ENCODE assay signal across 8 cellular contexts in genomic region chr17:21285164-21286065, GRCh38. TPM values are rescaled to one million over a fixed set of nuclear protein-coding genes. Genes with fewer than 3 reads are reported as not detected.
DNase-seq lines count a peak whose midpoint lies in the region; ATAC-seq, FAIRE-seq and TF ChIP-seq lines count a peak whose summit lies in the region.

No MANE protein-coding gene starts in this region.

- POLR2A ChIA-PET in activated CD4-positive, alpha-beta memory T cell treated with anti-CD3 and anti-CD28 coated beads for 36 hours (lab: Charles Lee), result interaction anchor here (0.7 to 4.1 kb wide), 2 partner anchors 9 to 242 kb away, joined by 3 to 27 read pairs; partner anchors contain the start of gene USP22

- H3K27me3 Mint-ChIP-seq in activated CD4-positive, alpha-beta memory T cell treated with anti-CD3 and anti-CD28 coated beads for 36 hours, result no peaks in the 10 kb centered on the region

- H3K4me1 Mint-ChIP-seq in activated CD4-positive, alpha-beta memory T cell treated with anti-CD3 and anti-CD28 coated beads for 36 hours (ENCODE audit: low read depth), result peaks cover 49% of the 10 kb centered on the region

- no peaks in the 10 kb centered on the region for H3K9me3 ChIP-seq in prostate gland

- 2% methylated on average over 16 of the region's 16 CpGs for WGBS in prostate gland

- peak overlapping the region; percentile 86 to 88 for H3K27ac ChIP-seq in prostate gland

- H3K36me3 ChIP-seq in prostate gland, result no peaks in the 10 kb centered on the region

- H3K9me3 Mint-ChIP-seq in activated CD4-positive, alpha-beta memory T cell treated with anti-CD3 and anti-CD28 coated beads for 36 hours, result no peaks in the 10 kb centered on the region

- peak; percentile 61 for FAIRE-seq in GM18507 (lab: Jason Lieb, UNC)

- H3K36me3 Mint-ChIP-seq in activated CD4-positive, alpha-beta memory T cell treated with anti-CD3 and anti-CD28 coated beads for 36 hours, result peaks cover 21% of the 10 kb centered on the region

- no peak for ATAC-seq in GM21576 (IDR thresholded peaks at IDR 0.05; ENCODE audit: unreplicated experiment)

- peak overlapping the region; percentile 98 for H3K4me3 Mint-ChIP-seq in activated CD4-positive, alpha-beta memory T cell treated with anti-CD3 and anti-CD28 coated beads for 36 hours

- CTCF ChIA-PET in activated CD4-positive, alpha-beta memory T cell treated with anti-CD3 and anti-CD28 coated beads for 36 hours (lab: Charles Lee), result interaction anchor here (0.9 to 4.3 kb wide), 5 partner anchors 9 to 225 kb away, joined by 3 to 28 read pairs (median 14); no protein-coding TSS in a partner anchor

- peak overlapping the region; percentile 98 for H3K4me3 ChIP-seq in AG10803 (ENCODE audit: low read length)
- peak overlapping the region; percentile 89 to 93 for H3K4me3 ChIP-seq in foreskin fibroblast (ENCODE audit: low read depth in 1 of 2, low read length in 2 of 2)
- peak overlapping the region; percentile 82 for H3K4me3 ChIP-seq in prostate gland

- H3K27ac Mint-ChIP-seq in activated CD4-positive, alpha-beta memory T cell treated with anti-CD3 and anti-CD28 coated beads for 36 hours, result peak overlapping the region; percentile 89

- H3K4me1 ChIP-seq in prostate gland (replicated peaks), result peaks cover 29% of the 10 kb centered on the region

- DNase-seq in AG10803 (ENCODE audit: low read depth), result peak; percentile 64
- no peak for DNase-seq in GM18507 (ENCODE audit: extremely low spot score, insufficient read length, low read depth)
- peak; percentile 39 for DNase-seq in activated CD4-positive, alpha-beta memory T cell treated with anti-CD3 and anti-CD28 coated beads for 36 hours
- peak; percentile 64 to 74 for DNase-seq in foreskin fibroblast
- no peak for DNase-seq in prostate gland (ENCODE audit: low spot score)
- no peak for DNase-seq in stimulated activated CD4-positive, alpha-beta T cell treated with anti-CD3 and anti-CD28 coated beads, Interleukin-12 subunit alpha, Interleukin-12 subunit beta, amount 100 ng/mL, for 4 hours
- DNase-seq in islet precursor cell, result no peak

- intact Hi-C loops in activated CD4-positive, alpha-beta memory T cell treated with anti-CD3 and anti-CD28 coated beads for 36 hours (cut with micrococcal nuclease), result loop anchor here (1.0 to 10.0 kb wide), 5 partner anchors 37 to 1131 kb away; no protein-coding TSS in a partner anchor
- intact Hi-C loops in prostate gland (cut with DNase I), result loop anchor here (2.0 to 5.0 kb wide), 3 partner anchors 33 to 172 kb away; partner anchors contain the start of gene NATD1

- TF ChIP-seq POLR2A in prostate gland (IDR thresholded peaks at IDR 0.05), result no peak

- TF ChIP-seq CTCF in AG10803 (conservative IDR thresholded peaks at IDR 0.05; ENCODE audit: low read length) (no peak; the same call in 1 of the 2 replicates), foreskin fibroblast (IDR thresholded peaks at IDR 0.05; ENCODE audit: low read depth, low read length) (no peak), prostate gland (IDR thresholded peaks at IDR 0.05) (no peak)

- H3K27me3 ChIP-seq in prostate gland (replicated peaks; ENCODE audit: insufficient read depth), result no peaks in the 10 kb centered on the region

RNA-seq across cellular contexts. Expression of gene MAP2K3, which starts 0.9 kb away (rescaled TPM):
- total RNA-seq in activated CD4-positive, alpha-beta memory T cell treated with anti-CD3 and anti-CD28 coated beads for 36 hours, result 100 to 1,000 TPM; 132 to 134 TPM
- total RNA-seq in prostate gland, result 10 to 100 TPM; 24.0 to 25.9 TPM

RNA-seq across cellular contexts. Expression of gene NATD1, which starts 32.2 kb away (rescaled TPM):
- total RNA-seq in activated CD4-positive, alpha-beta memory T cell treated with anti-CD3 and anti-CD28 coated beads for 36 hours, result 1 to 10 TPM; 3.0 to 3.2 TPM
- 10 to 100 TPM; 16.5 to 26.3 TPM for total RNA-seq in prostate gland

Comparison
In these comparisons a context has a peak if more than half of its experiments do, and no peak if none do; other contexts are left out.
1. DNase-seq: peak in AG10803 (single experiment), activated CD4-positive, alpha-beta memory T cell treated with anti-CD3 and anti-CD28 coated beads for 36 hours (single experiment) and foreskin fibroblast (2 of 2); none in GM18507 (single experiment), prostate gland (single experiment), stimulated activated CD4-positive, alpha-beta T cell treated with anti-CD3 and anti-CD28 coated beads, Interleukin-12 subunit alpha, Interleukin-12 subunit beta, amount 100 ng/mL, for 4 hours (single experiment) and islet precursor cell (single experiment).
2. RNA of gene MAP2K3, which starts 0.9 kb away (total RNA-seq): 132 to 134 TPM in activated CD4-positive, alpha-beta memory T cell treated with anti-CD3 and anti-CD28 coated beads for 36 hours; 24.0 to 25.9 TPM in prostate gland; every median in the first group is over 4 times any median in the second.
3. RNA of gene NATD1, which starts 32.2 kb away (total RNA-seq): 16.5 to 26.3 TPM in prostate gland; 3.0 to 3.2 TPM in activated CD4-positive, alpha-beta memory T cell treated with anti-CD3 and anti-CD28 coated beads for 36 hours; every median in the first group is over 4 times any median in the second.
4. Peak in every context shown above with its lines, with median percentiles within 50 percentile points of each other: H3K4me3 ChIP-seq.